ENCODE assay signal across 8 cellular contexts in the genomic region with DNA sequence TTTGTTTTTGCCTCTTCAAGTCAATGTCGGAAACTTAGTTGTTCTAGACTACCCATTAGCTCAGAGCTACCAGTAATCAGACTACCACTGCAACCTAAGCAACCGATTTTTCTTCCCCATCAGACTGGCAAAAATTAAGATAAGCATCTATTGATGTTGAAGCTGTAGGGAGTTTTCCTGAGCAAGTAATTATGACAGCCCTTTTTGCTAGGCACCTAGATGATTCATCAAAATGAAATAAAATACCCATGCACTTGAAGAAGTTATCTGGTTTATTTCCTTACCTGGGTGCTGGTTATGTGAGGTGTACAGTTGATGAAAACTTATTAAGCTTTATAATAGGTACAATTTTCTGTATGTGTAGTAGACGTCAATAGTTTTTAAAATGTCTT. TPM values are rescaled to one million over a fixed set of nuclear protein-coding genes. Genes with fewer than 3 reads are reported as not detected.
DNase-seq lines count a peak whose midpoint lies in the region; ATAC-seq and TF ChIP-seq lines count a peak whose summit lies in the region.

No MANE protein-coding gene starts in this region.

- H3K27ac Mint-ChIP-seq in chondrocyte (ENCODE audit: unreplicated experiment), result peak overlapping the region; percentile 97
- H3K27ac Mint-ChIP-seq in naive B cell, result peak overlapping the region in 5 of 6 donors; percentile 74 to 98 (median 97)

- peaks cover 4% of the 10 kb centered on the region for H3K36me3 Mint-ChIP-seq in chondrocyte (ENCODE audit: low read depth)
- no peaks in the 10 kb centered on the region for H3K36me3 Mint-ChIP-seq in naive B cell

- peaks cover 7% of the 10 kb centered on the region; the same call in 1 of the 2 replicates for H3K4me1 ChIP-seq in HUES64 (ENCODE audit: insufficient read depth, low read length)

- H3K9me3 Mint-ChIP-seq in chondrocyte (ENCODE audit: low read depth), result no peaks in the 10 kb centered on the region
- H3K9me3 Mint-ChIP-seq in naive B cell, result no peaks in the 10 kb centered on the region

- H3K4me1 Mint-ChIP-seq in chondrocyte (ENCODE audit: low read depth), result peaks cover 24% of the 10 kb centered on the region
- peaks cover 18 to 27% (median 24%) of the 10 kb centered on the region in 3 donors for H3K4me1 Mint-ChIP-seq in naive B cell

- peak overlapping the region; percentile 81 for H3K4me3 ChIP-seq in AG09309 (ENCODE audit: control insufficient read depth, low read depth, low read length)
- peak overlapping the region; percentile 85 for H3K4me3 ChIP-seq in HUES64 (ENCODE audit: low read length)

- DNase-seq in AG09309 (ENCODE audit: low read depth) (no peak), chondrocyte (ENCODE audit: low spot score) (no peak), naive B cell (no peak), NCI-H1694 (lab: John Stamatoyannopoulos, UW) (no peak), sciatic nerve (ENCODE audit: low spot score) (no peak), NCI-H1694 treated with DMSO at 0.1 percent for 48 hours (lab: John Stamatoyannopoulos, UW) (no peak)

- no peaks in the 10 kb centered on the region for H3K27me3 Mint-ChIP-seq in chondrocyte (ENCODE audit: low read depth)
- no peaks in the 10 kb centered on the region for H3K27me3 Mint-ChIP-seq in naive B cell

- TF ChIP-seq CTCF in AG09309 (IDR thresholded peaks at IDR 0.05; ENCODE audit: control insufficient read depth, insufficient read depth, low read depth, low read length, missing control alignments) (no peak), chondrocyte (IDR thresholded peaks at IDR 0.05) (no peak)

- H3K9me3 ChIP-seq in HUES64 (ENCODE audit: insufficient read depth, low read depth, low read length), result no peaks in the 10 kb centered on the region

- no peaks in the 10 kb centered on the region for H3K27me3 ChIP-seq in HUES64 (ENCODE audit: insufficient read depth, low read length)

- peaks cover 17% of the 10 kb centered on the region for H3K36me3 ChIP-seq in HUES64 (ENCODE audit: insufficient read depth, low read length)

- WGBS in HUES64, result 59% methylated on average over 2 of the region's 3 CpGs

- no peak overlapping the region for H3K27ac ChIP-seq in HUES64 (ENCODE audit: low read depth, low read length)

- H3K9ac ChIP-seq in HUES64 (ENCODE audit: low read depth, low read length), result peak overlapping the region; percentile 75

- intact Hi-C loops in sciatic nerve (cut with DNase I), result no loop called here

- ATAC-seq in naive B cell (ENCODE audit: low read depth in 2 of 2) (no peak), GM21526 (IDR thresholded peaks at IDR 0.05; ENCODE audit: low FRiP score, unreplicated experiment) (no peak), sciatic nerve (no peak)

- H3K4me3 Mint-ChIP-seq in chondrocyte (ENCODE audit: unreplicated experiment) (peak overlapping the region; percentile 99), naive B cell (peak overlapping the region; percentile 88 to 98 (median 94))

RNA-seq across cellular contexts. Expression of a gene that starts 0.6 kb away (rescaled TPM):
- polyA plus RNA-seq in HUES64 (2013, experiment 1 of 2), result 104 TPM
- 94.5 TPM for polyA plus RNA-seq in HUES64 (2013, experiment 2 of 2)
- total RNA-seq in chondrocyte (69.8 to 85.9 TPM (median 77.6 TPM) in 3 replicates), sciatic nerve (36.8 TPM)
- 10 to 100 TPM; 27.1 to 47.4 (median 37.9) TPM for polyA plus RNA-seq in naive B cell (ENCODE audit: low read depth in 6 of 6)

RNA-seq across cellular contexts. Expression of a gene that starts 11.5 kb away (rescaled TPM):
- 4.0 TPM for polyA plus RNA-seq in HUES64 (2013, experiment 1 of 2)
- 6.5 TPM for polyA plus RNA-seq in HUES64 (2013, experiment 2 of 2)
- total RNA-seq in chondrocyte (20.6 to 25.1 TPM (median 22.0 TPM) in 3 replicates), sciatic nerve (51.6 TPM)
- 10 to 100 TPM; 16.7 to 59.2 (median 31.7) TPM for polyA plus RNA-seq in naive B cell (ENCODE audit: low read depth in 6 of 6)

RNA-seq across cellular contexts. Expression of a gene that starts 33.1 kb away (rescaled TPM):
- polyA plus RNA-seq in HUES64 (2013, experiment 1 of 2), result 31.9 TPM
- 40.3 TPM for polyA plus RNA-seq in HUES64 (2013, experiment 2 of 2)
- total RNA-seq in chondrocyte (105 to 158 TPM (median 109 TPM) in 3 replicates), sciatic nerve (231 TPM)
- polyA plus RNA-seq in naive B cell (ENCODE audit: low read depth in 6 of 6), result 10 to 100 TPM in 4 of 6 donors, 1 to 10 TPM in 2; 8.9 to 19.4 (median 14.1) TPM

RNA-seq across cellular contexts. Expression of a gene that starts 52.7 kb away (rescaled TPM):
- polyA plus RNA-seq in HUES64 (2013, experiment 1 of 2), result 0.50 TPM
- polyA plus RNA-seq in HUES64 (2013, experiment 2 of 2), result 0.89 TPM
- 0.15 TPM in 1 of 3 replicates, not detected in the others for total RNA-seq in chondrocyte
- under 1 TPM in 1 of 6 donors, not detected in 5; 0.10 TPM for polyA plus RNA-seq in naive B cell (ENCODE audit: low read depth in 6 of 6)
- 0.18 TPM for total RNA-seq in sciatic nerve
